In the genomic region with DNA sequence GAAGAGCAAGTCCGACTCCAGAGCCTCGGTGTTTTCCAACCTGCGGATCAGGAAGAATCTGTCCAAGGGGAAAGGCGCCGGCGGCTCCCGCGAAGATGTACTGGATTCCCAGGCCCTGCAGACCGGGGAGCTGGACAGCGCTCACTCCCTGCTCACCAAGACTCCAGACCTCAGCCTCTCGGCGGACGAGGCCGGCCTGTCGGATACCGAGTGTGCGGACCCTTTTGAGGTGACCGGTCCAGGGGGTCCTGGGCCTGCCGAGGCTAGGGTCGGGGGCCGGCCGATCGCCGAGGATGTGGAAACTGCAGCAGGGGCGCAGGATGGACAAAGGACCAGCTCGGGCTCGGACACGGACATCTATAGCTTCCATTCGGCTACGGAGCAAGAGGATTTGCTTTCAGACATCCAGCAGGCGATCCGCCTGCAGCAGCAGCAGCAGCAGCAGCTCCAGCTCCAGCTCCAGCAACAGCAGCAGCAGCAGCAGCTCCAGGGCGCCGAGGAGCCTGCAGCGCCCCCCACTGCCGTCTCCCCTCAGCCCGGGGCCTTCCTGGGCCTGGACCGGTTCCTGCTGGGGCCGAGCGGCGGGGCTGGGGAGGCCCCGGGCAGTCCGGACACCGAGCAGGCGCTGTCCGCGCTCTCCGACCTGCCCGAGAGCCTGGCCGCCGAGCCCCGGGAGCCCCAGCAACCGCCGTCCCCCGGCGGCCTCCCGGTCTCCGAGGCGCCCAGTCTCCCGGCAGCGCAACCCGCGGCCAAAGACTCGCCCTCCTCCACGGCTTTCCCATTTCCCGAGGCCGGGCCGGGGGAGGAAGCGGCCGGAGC, we compare ENCODE assay signal across 7 cellular contexts. TPM values are rescaled to one million over a fixed set of nuclear protein-coding genes. Genes with fewer than 3 reads are reported as not detected.
DNase-seq lines count a peak whose midpoint lies in the region; ATAC-seq and TF ChIP-seq lines count a peak whose summit lies in the region.

No MANE protein-coding gene starts in this region.

- H2AFZ ChIP-seq in SK-N-SH (ENCODE audit: low read depth): peak overlapping the region; percentile 83; the same call in 1 of the 2 replicates

- H3K27ac ChIP-seq in SK-N-SH (ENCODE audit: low read depth in 2 of 2, low read length in 1 of 2): peak overlapping the region; percentile 58 to 85
- H3K27ac ChIP-seq in gastroesophageal sphincter: peak overlapping the region in 2 of 4 donors; percentile 45 to 74
- H3K27ac ChIP-seq in psoas muscle: no peak overlapping the region

- no peak for TF ChIP-seq RAD21 in SK-N-SH (IDR thresholded peaks at IDR 0.05; ENCODE audit: low read length)

- H3K4me1 ChIP-seq in SK-N-SH (ENCODE audit: control insufficient read depth in 1 of 2, insufficient read depth in 2 of 2, low read depth in 1 of 2, low read length in 1 of 2) (peaks cover 0 to 40% of the 10 kb centered on the region in 2 experiments; a peak in 2 of 4 replicates), gastroesophageal sphincter (peaks cover 0 to 29% (median 18%) of the 10 kb centered on the region in 3 donors), psoas muscle (no peaks in the 10 kb centered on the region)

- H3K79me2 ChIP-seq in SK-N-SH (ENCODE audit: insufficient read depth): peaks cover 58% of the 10 kb centered on the region

- H4K20me1 ChIP-seq in SK-N-SH (ENCODE audit: insufficient read depth): no peaks in the 10 kb centered on the region; the same call in 1 of the 2 replicates

- H3K9ac ChIP-seq in SK-N-SH: peak overlapping the region; percentile 79

- 2% methylated on average over 25 of the region's 70 CpGs for WGBS in SK-N-SH (ENCODE audit: low lambda C conversion rate)
- 0 to 7% methylated on average over 2 to 9 of the region's 70 CpGs for WGBS in gastroesophageal sphincter (ENCODE audit: low coverage in 1 of 2), 2 donors
- WGBS in psoas muscle, 3 donors: 1% methylated on average over 39 to 70 of the region's 70 CpGs

- TF ChIP-seq EP300 in SK-N-SH (IDR thresholded peaks at IDR 0.05; ENCODE audit: borderline replicate concordance in 1 of 2, low read depth in 1 of 2, low read length in 1 of 2) (no peak), gastroesophageal sphincter (IDR thresholded peaks at IDR 0.05) (no peak)

- no peaks in the 10 kb centered on the region for H3K9me2 ChIP-seq in SK-N-SH

- no peak for TF ChIP-seq POLR2A in gastroesophageal sphincter (IDR thresholded peaks at IDR 0.05)

- H3K4me2 ChIP-seq in SK-N-SH: peak overlapping the region; percentile 96

- intact Hi-C loops in psoas muscle (cut with DNase I): no loop called here

- H3K36me3 ChIP-seq in H7 (replicated peaks; ENCODE audit: control insufficient read depth, insufficient read depth, low read length) (no peaks in the 10 kb centered on the region), SK-N-SH (replicated peaks in 1 of 2; ENCODE audit: control insufficient read depth in 1 of 2, insufficient read depth in 2 of 2, low read length in 1 of 2) (peaks cover 8 to 19% of the 10 kb centered on the region in 2 experiments), gastroesophageal sphincter (no peaks in the 10 kb centered on the region), psoas muscle (ENCODE audit: insufficient read depth in 1 of 2, low read depth in 1 of 2) (no peaks in the 10 kb centered on the region)

- DNase-seq in H7 (peak; percentile 73), SK-N-SH (peak; percentile 88), psoas muscle (no peak), GM19240 (ENCODE audit: insufficient read length, low spot score) (no peak), NCI-H2171 (lab: John Stamatoyannopoulos, UW) (no peak)

- H3K27me3 ChIP-seq in H7 (ENCODE audit: control insufficient read depth, insufficient read depth, low read length): peaks cover 41% of the 10 kb centered on the region
- no peaks in the 10 kb centered on the region for H3K27me3 ChIP-seq in SK-N-SH (ENCODE audit: insufficient read depth)
- H3K27me3 ChIP-seq in gastroesophageal sphincter: peaks cover 69% of the 10 kb centered on the region
- peaks cover 5 to 61% (median 15%) of the 10 kb centered on the region in 3 donors for H3K27me3 ChIP-seq in psoas muscle (ENCODE audit: insufficient read depth in 3 of 3, low read length in 2 of 3)

- H3K4me3 ChIP-seq in H7 (ENCODE audit: insufficient read depth, low read depth, low read length) (peak overlapping the region; percentile 58), SK-N-SH (ENCODE audit: low read depth in 2 of 2, low read length in 1 of 2) (peak overlapping the region; percentile 89 to 93), gastroesophageal sphincter (peak overlapping the region; percentile 8 to 58), psoas muscle (peak overlapping the region; percentile 48)

- peak; percentile 51 for TF ChIP-seq CTCF in SK-N-SH (IDR thresholded peaks at IDR 0.05)
- TF ChIP-seq CTCF in gastroesophageal sphincter (IDR thresholded peaks at IDR 0.05): peak in 1 of 4 experiments; percentile 38
- no peak for TF ChIP-seq CTCF in psoas muscle (IDR thresholded peaks at IDR 0.05)

- H3K9me3 ChIP-seq in SK-N-SH: no peaks in the 10 kb centered on the region
- no peaks in the 10 kb centered on the region for H3K9me3 ChIP-seq in gastroesophageal sphincter
- H3K9me3 ChIP-seq in psoas muscle: no peaks in the 10 kb centered on the region

- peak; percentile 69 for ATAC-seq in gastroesophageal sphincter
- ATAC-seq in psoas muscle: no peak
- ATAC-seq in GM21576 (IDR thresholded peaks at IDR 0.05; ENCODE audit: unreplicated experiment): no peak

- POLR2A ChIA-PET in SK-N-SH (lab: Yijun Ruan, JAX): interaction anchor here (0.6 kb wide), 1 partner anchor 1868 kb away, joined by 3 read pairs; no protein-coding TSS in a partner anchor

- no peaks in the 10 kb centered on the region for H3F3A ChIP-seq in SK-N-SH (replicated peaks; ENCODE audit: insufficient read depth)

- CTCF ChIA-PET in SK-N-SH (lab: Yijun Ruan, JAX): interaction anchor here (0.6 to 4.8 kb wide), 20 partner anchors 8 to 600 kb away, joined by 3 to 21 read pairs (median 4); no protein-coding TSS in a partner anchor

TF ChIP-seq in SK-N-SH, 30 proteins besides CTCF, POLR2A, EP300 and RAD21 (continues in another document):
- TF ChIP-seq POLR2AphosphoS5 (IDR thresholded peaks at IDR 0.05; ENCODE audit: low read depth, low read length) (no peak), RCOR1 (IDR thresholded peaks at IDR 0.05; ENCODE audit: low read length) (no peak), GATA2 (CRISPR knock-in tag; IDR thresholded peaks at IDR 0.05) (no peak), TEAD4 (IDR thresholded peaks at IDR 0.05; ENCODE audit: borderline replicate concordance, insufficient read depth) (no peak), GABPA (IDR thresholded peaks at IDR 0.05; ENCODE audit: low read depth) (no peak), ELF1 (IDR thresholded peaks at IDR 0.05) (no peak), SIN3A (IDR thresholded peaks at IDR 0.05; ENCODE audit: borderline replicate concordance, low read depth, low read length) (no peak; the same call in 1 of the 2 replicates), JUND (IDR thresholded peaks at IDR 0.05) (no peak), TCF12 (IDR thresholded peaks at IDR 0.05) (no peak)
- TF ChIP-seq, protein P1, sequence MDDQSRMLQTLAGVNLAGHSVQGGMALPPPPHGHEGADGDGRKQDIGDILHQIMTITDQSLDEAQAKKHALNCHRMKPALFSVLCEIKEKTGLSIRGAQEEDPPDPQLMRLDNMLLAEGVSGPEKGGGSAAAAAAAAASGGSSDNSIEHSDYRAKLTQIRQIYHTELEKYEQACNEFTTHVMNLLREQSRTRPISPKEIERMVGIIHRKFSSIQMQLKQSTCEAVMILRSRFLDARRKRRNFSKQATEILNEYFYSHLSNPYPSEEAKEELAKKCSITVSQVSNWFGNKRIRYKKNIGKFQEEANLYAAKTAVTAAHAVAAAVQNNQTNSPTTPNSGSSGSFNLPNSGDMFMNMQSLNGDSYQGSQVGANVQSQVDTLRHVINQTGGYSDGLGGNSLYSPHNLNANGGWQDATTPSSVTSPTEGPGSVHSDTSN (IDR thresholded peaks at IDR 0.05): no peak
- TF ChIP-seq, protein P2, sequence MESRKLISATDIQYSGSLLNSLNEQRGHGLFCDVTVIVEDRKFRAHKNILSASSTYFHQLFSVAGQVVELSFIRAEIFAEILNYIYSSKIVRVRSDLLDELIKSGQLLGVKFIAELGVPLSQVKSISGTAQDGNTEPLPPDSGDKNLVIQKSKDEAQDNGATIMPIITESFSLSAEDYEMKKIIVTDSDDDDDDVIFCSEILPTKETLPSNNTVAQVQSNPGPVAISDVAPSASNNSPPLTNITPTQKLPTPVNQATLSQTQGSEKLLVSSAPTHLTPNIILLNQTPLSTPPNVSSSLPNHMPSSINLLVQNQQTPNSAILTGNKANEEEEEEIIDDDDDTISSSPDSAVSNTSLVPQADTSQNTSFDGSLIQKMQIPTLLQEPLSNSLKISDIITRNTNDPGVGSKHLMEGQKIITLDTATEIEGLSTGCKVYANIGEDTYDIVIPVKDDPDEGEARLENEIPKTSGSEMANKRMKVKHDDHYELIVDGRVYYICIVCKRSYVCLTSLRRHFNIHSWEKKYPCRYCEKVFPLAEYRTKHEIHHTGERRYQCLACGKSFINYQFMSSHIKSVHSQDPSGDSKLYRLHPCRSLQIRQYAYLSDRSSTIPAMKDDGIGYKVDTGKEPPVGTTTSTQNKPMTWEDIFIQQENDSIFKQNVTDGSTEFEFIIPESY (IDR thresholded peaks at IDR 0.05; ENCODE audit: borderline replicate concordance, low read depth): no peak
- TF ChIP-seq, protein P3, sequence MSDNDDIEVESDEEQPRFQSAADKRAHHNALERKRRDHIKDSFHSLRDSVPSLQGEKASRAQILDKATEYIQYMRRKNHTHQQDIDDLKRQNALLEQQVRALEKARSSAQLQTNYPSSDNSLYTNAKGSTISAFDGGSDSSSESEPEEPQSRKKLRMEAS (IDR thresholded peaks at IDR 0.05; ENCODE audit: low read depth): peak; percentile 21; the same call in 1 of the 2 replicates
- TF ChIP-seq, protein P4, sequence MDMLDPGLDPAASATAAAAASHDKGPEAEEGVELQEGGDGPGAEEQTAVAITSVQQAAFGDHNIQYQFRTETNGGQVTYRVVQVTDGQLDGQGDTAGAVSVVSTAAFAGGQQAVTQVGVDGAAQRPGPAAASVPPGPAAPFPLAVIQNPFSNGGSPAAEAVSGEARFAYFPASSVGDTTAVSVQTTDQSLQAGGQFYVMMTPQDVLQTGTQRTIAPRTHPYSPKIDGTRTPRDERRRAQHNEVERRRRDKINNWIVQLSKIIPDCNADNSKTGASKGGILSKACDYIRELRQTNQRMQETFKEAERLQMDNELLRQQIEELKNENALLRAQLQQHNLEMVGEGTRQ (IDR thresholded peaks at IDR 0.05; ENCODE audit: borderline replicate concordance, low read depth, low read length): no peak

RNA-seq across cellular contexts. Expression of a gene that starts 0.8 kb away (rescaled TPM):
- 0.59 and 0.83 TPM in 2 replicates for total RNA-seq in H7 (2014; rRNA removed; shearing (Covaris generic))
- polyA plus RNA-seq in SK-N-SH (2012; rRNA removed): 7.2 and 13.1 TPM in 2 replicates
- 17.8 and 19.5 TPM in 2 replicates for polyA plus RNA-seq in SK-N-SH (2012; cell fraction: cytosol; rRNA removed)
- 8.6 and 16.9 TPM in 2 replicates for polyA plus RNA-seq in SK-N-SH (2012; cell fraction: nucleus; rRNA removed)
- 1 to 10 TPM in 3 of 4 donors, under 1 TPM in 1; 0.27 to 8.6 (median 2.7) TPM for total RNA-seq in gastroesophageal sphincter
- total RNA-seq in psoas muscle: 1 to 10 TPM in 1 of 4 donors, under 1 TPM in 1, not detected in 2; 0.15 to 1.1 TPM
- polyA plus RNA-seq in psoas muscle: under 1 TPM; 0.32 to 0.64 (median 0.52) TPM

Comparison
In these comparisons a context has a peak if more than half of its experiments do, and no peak if none do; other contexts are left out.
1. DNase-seq: peak in H7 (single experiment) and SK-N-SH (single experiment); none in psoas muscle (0 of 2), GM19240 (single experiment) and NCI-H2171 (single experiment).
2. H3K4me3 ChIP-seq: peak in every context shown above with its lines; median percentile 91 in SK-N-SH; 58 in H7; 48 in psoas muscle; 33 in gastroesophageal sphincter.